ENCODE assay signal across 22 cellular contexts in genomic region chr1:221688488-221688843, GRCh38. TPM values are rescaled to one million over a fixed set of nuclear protein-coding genes. Genes with fewer than 3 reads are reported as not detected.
A peak's percentile ranks its signal among the peaks of the same experiment; 100 is the strongest.
DNase-seq lines count a peak whose midpoint lies in the region; ATAC-seq, FAIRE-seq and TF ChIP-seq lines count a peak whose summit lies in the region.
"Had no signal": no experiment of that assay in that cellular context is flagged by ENCODE, and none has a peak within 500 bp of the region (broad histone marks: within the 10 kb centered on the region; RNA-seq: fewer than 3 reads in every experiment).

No MANE protein-coding gene starts in this region.

- no peaks in the 10 kb centered on the region for H3K27me3 ChIP-seq in HepG2 (ENCODE audit: control insufficient read depth in 1 of 2, insufficient read depth in 2 of 2, low read length in 2 of 2)
- no peaks in the 10 kb centered on the region for H3K27me3 ChIP-seq in right lobe of liver
- no peaks in the 10 kb centered on the region for H3K27me3 ChIP-seq in Panc1 (ENCODE audit: control insufficient read depth, insufficient read depth, low read length)
- no peaks in the 10 kb centered on the region for H3K27me3 ChIP-seq in naive thymus-derived CD4-positive, alpha-beta T cell (ENCODE audit: control insufficient read depth in 2 of 2, insufficient read depth in 2 of 2, low read length in 2 of 2)
- no peaks in the 10 kb centered on the region; the same call in 1 of the 2 replicates for H3K27me3 ChIP-seq in SJCRH30

- POLR2A ChIA-PET in HepG2 (lab: Yijun Ruan, JAX) (no interaction called here), Panc1 (lab: Charles Lee) (no interaction called here)
- POLR2A ChIA-PET in naive thymus-derived CD4-positive, alpha-beta T cell (lab: Charles Lee), result no interaction called here

- WGBS in HepG2 (ENCODE audit: low lambda C conversion rate), result 20% methylated on average over 1 of the region's 1 CpG
- 86% methylated on average over 1 of the region's 1 CpG for WGBS in right lobe of liver (ENCODE audit: insufficient coverage, low coverage, low lambda C conversion rate, missing lambda C conversion rate)

- H2AFZ ChIP-seq in HepG2 (ENCODE audit: low read length), result no peak overlapping the region

- intact Hi-C loops in HepG2 (cut with micrococcal nuclease; ENCODE audit: unreplicated experiment) (no loop called here), right lobe of liver (cut with DNase I) (no loop called here), Panc1 (cut with micrococcal nuclease; ENCODE audit: unreplicated experiment) (no loop called here)
- intact Hi-C loops in naive thymus-derived CD4-positive, alpha-beta T cell (cut with micrococcal nuclease), result loop anchor here in 1 of 2 donors (2.0 kb wide), 1 partner anchor 24 kb away; no protein-coding TSS in a partner anchor

- TF ChIP-seq CTCF in HepG2 (CRISPR knock-in tag; IDR thresholded peaks at IDR 0.05) (no peak), right lobe of liver (IDR thresholded peaks at IDR 0.05) (no peak), Panc1 (IDR thresholded peaks at IDR 0.05) (0 out of 2 replicates have a peak, but pooled peaks have one; percentile 4), endothelial cell (IDR thresholded peaks at IDR 0.05; ENCODE audit: unreplicated experiment) (no peak)

- H3K79me2 ChIP-seq in HepG2 (ENCODE audit: insufficient read depth, low read length), result no peaks in the 10 kb centered on the region

- TF ChIP-seq EP300 in HepG2 (IDR thresholded peaks at IDR 0.05; ENCODE audit: low read depth in 2 of 2, low read length in 2 of 2) (no peak), HepG2 (CRISPR knock-in tag; IDR thresholded peaks at IDR 0.05; ENCODE audit: borderline replicate concordance) (no peak)

- no peak for TF ChIP-seq POLR2A in HepG2 (IDR thresholded peaks at IDR 0.05; ENCODE audit: insufficient read depth in 1 of 2, low read depth in 2 of 2, low read length in 2 of 2)
- TF ChIP-seq POLR2A in right lobe of liver (IDR thresholded peaks at IDR 0.05), result no peak

- no peaks in the 10 kb centered on the region for H4K20me1 ChIP-seq in HepG2 (ENCODE audit: insufficient read depth, low read length)

- no TSS peak for BruUV-seq in HepG2 (replicated peaks; lab: Mats Ljungman, UMichigan)
- no TSS peak for BruUV-seq in Panc1 (replicated peaks; lab: Mats Ljungman, UMichigan)

- peaks cover 0 to 8% (median 2%) of the 10 kb centered on the region in 11 donors for H3K9me3 Mint-ChIP-seq in naive thymus-derived CD4-positive, alpha-beta T cell
- no peaks in the 10 kb centered on the region for H3K9me3 Mint-ChIP-seq in endothelial cell (ENCODE audit: unreplicated experiment)

- H3K4me2 ChIP-seq in HepG2 (ENCODE audit: low read depth, low read length), result no peak overlapping the region

- CTCF ChIA-PET in HepG2 (lab: Yijun Ruan, JAX; ENCODE audit: low intra/inter-chr PET ratio, low total read pairs) (no interaction called here), Panc1 (lab: Charles Lee) (no interaction called here)
- CTCF ChIA-PET in naive thymus-derived CD4-positive, alpha-beta T cell (lab: Charles Lee), result interaction anchor here (1.3 kb wide), 1 partner anchor 53 kb away, joined by 3 read pairs; no protein-coding TSS in a partner anchor

- no peak for DNase-seq in HepG2 (ENCODE audit: low spot score)
- DNase-seq in right lobe of liver, result no peak
- no peak for DNase-seq in Panc1 (ENCODE audit: low read depth, low spot score)
- no peak for DNase-seq in naive thymus-derived CD4-positive, alpha-beta T cell
- no peak for DNase-seq in endothelial cell (ENCODE audit: low spot score)
- DNase-seq in SJCRH30, result no peak
- no peak for DNase-seq in GM03348 (ENCODE audit: low spot score)
- DNase-seq in anterior cingulate cortex (lab: John Stamatoyannopoulos, UW), result no peak
- DNase-seq: activated CD8-positive, alpha-beta memory T cell treated with anti-CD3 and anti-CD28 coated beads, Interleukin-2, amount 50 U/mL, for 4 hours; activated effector memory CD4-positive, alpha-beta T cell treated with Interleukin-2 at 50 U/mL for 16 hours; cortex of kidney; DMS153; GF-D8; NCI-H1105; NCI-H2029; NCI-H226; NCI-H774; nucleus accumbens; substantia nigra had no signal

- no peak for TF ChIP-seq RAD21 in HepG2 (CRISPR knock-in tag; IDR thresholded peaks at IDR 0.05)

- ATAC-seq in HepG2, result no peak
- no peak for ATAC-seq in right lobe of liver
- no peak for ATAC-seq in Panc1
- peak; percentile 18 for ATAC-seq in naive thymus-derived CD4-positive, alpha-beta T cell
- ATAC-seq: Right ventricle myocardium inferior had no signal

- H3K9me3 ChIP-seq in HepG2 (ENCODE audit: low read length), result 0 out of 2 replicates have a peak, but pooled peaks cover 2% of the 10 kb centered on the region
- no peaks in the 10 kb centered on the region for H3K9me3 ChIP-seq in right lobe of liver
- H3K9me3 ChIP-seq in Panc1 (ENCODE audit: control insufficient read depth, insufficient read depth, low read depth, low read length), result no peaks in the 10 kb centered on the region
- H3K9me3 ChIP-seq in naive thymus-derived CD4-positive, alpha-beta T cell (ENCODE audit: control insufficient read depth in 2 of 3, low read length in 3 of 3), result no peaks in the 10 kb centered on the region
- H3K9me3 ChIP-seq in SJCRH30 (replicated peaks), result no peaks in the 10 kb centered on the region; the same call in 1 of the 2 replicates

- no peak for FAIRE-seq in HepG2 (lab: Jason Lieb, UNC)
- FAIRE-seq: H1, HTR-8/SVneo had no signal

- H3K4me1 ChIP-seq in HepG2 (ENCODE audit: insufficient read depth, low read length) (no peaks in the 10 kb centered on the region), right lobe of liver (no peaks in the 10 kb centered on the region), Panc1 (ENCODE audit: control insufficient read depth, insufficient read depth, low read length) (no peaks in the 10 kb centered on the region), SJCRH30 (peaks cover 7% of the 10 kb centered on the region; the same call in 1 of the 2 replicates)
- H3K4me1 ChIP-seq in naive thymus-derived CD4-positive, alpha-beta T cell (ENCODE audit: control insufficient read depth in 2 of 2, insufficient read depth in 2 of 2, low read length in 2 of 2), result no peaks in the 10 kb centered on the region

- H3K36me3 Mint-ChIP-seq in naive thymus-derived CD4-positive, alpha-beta T cell, result peaks cover 0 to 5% (median 0%) of the 10 kb centered on the region in 5 donors
- no peaks in the 10 kb centered on the region for H3K36me3 Mint-ChIP-seq in endothelial cell (ENCODE audit: low read depth, unreplicated experiment)

- no peak overlapping the region for H3K9ac ChIP-seq in HepG2 (ENCODE audit: insufficient read depth, low read depth, low read length)

- in situ Hi-C loops in HepG2 (cut with HindIII; ENCODE audit: extremely low pct_ligation_motif_present, low pct_unique_long_range_greater_than_20kb), result no loop called here
- in situ Hi-C loops in Panc1 (cut with HindIII; ENCODE audit: low pct_unique_long_range_greater_than_20kb, low sequenced_read_pairs), result no loop called here

- H3K27ac ChIP-seq in HepG2 (ENCODE audit: extremely low read length, insufficient read depth, low read length) (no peak overlapping the region), right lobe of liver (no peak overlapping the region), Panc1 (ENCODE audit: low read length) (no peak overlapping the region), SJCRH30 (no peak overlapping the region)
- no peak overlapping the region for H3K27ac ChIP-seq in naive thymus-derived CD4-positive, alpha-beta T cell (ENCODE audit: low read depth, low read length)

- H3K4me3 ChIP-seq in HepG2 (replicated peaks in 1 of 3; ENCODE audit: insufficient read depth in 1 of 3, low read depth in 2 of 3, low read length in 3 of 3), result no peak overlapping the region
- H3K4me3 ChIP-seq in right lobe of liver, result no peak overlapping the region
- no peak overlapping the region for H3K4me3 ChIP-seq in Panc1 (ENCODE audit: low read depth in 2 of 2, low read length in 2 of 2)
- H3K4me3 ChIP-seq in naive thymus-derived CD4-positive, alpha-beta T cell (ENCODE audit: low read length), result no peak overlapping the region
- no peak overlapping the region for H3K4me3 ChIP-seq in SJCRH30

- peak overlapping the region in 3 of 9 donors; percentile 37 to 77 (median 51) for H3K27ac Mint-ChIP-seq in naive thymus-derived CD4-positive, alpha-beta T cell
- H3K27ac Mint-ChIP-seq in endothelial cell (ENCODE audit: unreplicated experiment), result no peak overlapping the region

- H3K4me3 Mint-ChIP-seq in naive thymus-derived CD4-positive, alpha-beta T cell, result no peak overlapping the region
- H3K4me3 Mint-ChIP-seq in endothelial cell (ENCODE audit: unreplicated experiment), result no peak overlapping the region

- H3K36me3 ChIP-seq in HepG2 (replicated peaks in 1 of 2; ENCODE audit: control insufficient read depth in 1 of 2, insufficient read depth in 2 of 2, low read length in 2 of 2), result no peaks in the 10 kb centered on the region
- no peaks in the 10 kb centered on the region for H3K36me3 ChIP-seq in right lobe of liver
- no peaks in the 10 kb centered on the region for H3K36me3 ChIP-seq in Panc1 (ENCODE audit: control insufficient read depth, insufficient read depth, low read length)
- H3K36me3 ChIP-seq in naive thymus-derived CD4-positive, alpha-beta T cell (ENCODE audit: control insufficient read depth in 2 of 3, insufficient read depth in 3 of 3, low read length in 3 of 3), result no peaks in the 10 kb centered on the region
- H3K36me3 ChIP-seq in SJCRH30, result no peaks in the 10 kb centered on the region

- H3K27me3 Mint-ChIP-seq in naive thymus-derived CD4-positive, alpha-beta T cell, result no peaks in the 10 kb centered on the region
- no peaks in the 10 kb centered on the region for H3K27me3 Mint-ChIP-seq in endothelial cell (ENCODE audit: unreplicated experiment)

- peaks cover 0 to 25% (median 0%) of the 10 kb centered on the region in 7 donors for H3K4me1 Mint-ChIP-seq in naive thymus-derived CD4-positive, alpha-beta T cell
- no peaks in the 10 kb centered on the region for H3K4me1 Mint-ChIP-seq in endothelial cell (ENCODE audit: unreplicated experiment)

RNA-seq across cellular contexts. Expression of gene DUSP10, which starts 53.4 kb away (rescaled TPM):
- total RNA-seq in HepG2 (2016; rRNA removed; fragmentation: Illumina TruSeq; extraction: Trizol) (2.1 and 2.5 TPM in 2 replicates), right lobe of liver (10 to 100 TPM in 5 of 6 experiments, 1 to 10 TPM in 1; 7.7 to 22.3 (median 16.3) TPM), Panc1 (2021; ENCODE audit: unreplicated experiment) (1.4 TPM), endothelial cell (ENCODE audit: unreplicated experiment) (5.0 TPM)
- total RNA-seq in HepG2 (2016; cell fraction: cytosol; rRNA removed; fragmentation: Illumina TruSeq; extraction: Trizol; ENCODE audit: low read depth), result 1.0 and 1.1 TPM in 2 replicates
- total RNA-seq in HepG2 (2016; cell fraction: insoluble cytoplasmic fraction; rRNA removed; fragmentation: Illumina TruSeq; extraction: Trizol), result 2.7 and 2.8 TPM in 2 replicates
- total RNA-seq in HepG2 (2016; cell fraction: membrane; rRNA removed; fragmentation: Illumina TruSeq; extraction: Trizol), result 1.8 and 2.0 TPM in 2 replicates
- 3.2 and 3.5 TPM in 2 replicates for total RNA-seq in HepG2 (2016; cell fraction: nucleus; rRNA removed; fragmentation: Illumina TruSeq; extraction: Trizol)
- 4.2 and 4.4 TPM in 2 replicates for polyA plus RNA-seq in HepG2 (2011; rRNA removed)
- 5.3 and 5.7 TPM in 2 replicates for polyA plus RNA-seq in HepG2 (2011; cell fraction: cytosol; rRNA removed)
- 6.2 and 6.9 TPM in 2 replicates for polyA plus RNA-seq in HepG2 (2011; cell fraction: nucleus; rRNA removed)
- polyA plus RNA-seq in HepG2 (2012), result 2.6 and 5.2 TPM in 2 replicates
- polyA plus RNA-seq in HepG2 (2016; cell fraction: cytosol; fragmentation: Illumina TruSeq; extraction: Trizol; ENCODE audit: low read depth), result 0.26 and 0.36 TPM in 2 replicates
- polyA plus RNA-seq in HepG2 (2016; cell fraction: insoluble cytoplasmic fraction; fragmentation: Illumina TruSeq; extraction: Trizol; ENCODE audit: low read depth), result 2.8 and 3.3 TPM in 2 replicates
- polyA plus RNA-seq in HepG2 (2016; cell fraction: membrane; fragmentation: Illumina TruSeq; extraction: Trizol; ENCODE audit: low read depth), result 1.2 and 1.3 TPM in 2 replicates
- 2.0 and 2.4 TPM in 2 replicates for polyA plus RNA-seq in HepG2 (2016; cell fraction: nucleus; fragmentation: Illumina TruSeq; extraction: Trizol; ENCODE audit: insufficient read depth, low read depth)
- 11.2 and 16.0 TPM in 2 replicates for polyA minus RNA-seq in HepG2 (2011; rRNA and poly(A)+ RNA removed; ENCODE audit: low replicate concordance)
- 2.7 and 3.9 TPM in 2 replicates for polyA minus RNA-seq in HepG2 (2011; cell fraction: cytosol; rRNA and poly(A)+ RNA removed)
- 13.1 and 15.4 TPM in 2 replicates for polyA minus RNA-seq in HepG2 (2011; cell fraction: nucleus; rRNA and poly(A)+ RNA removed)
- polyA plus RNA-seq in Panc1 (2012; ENCODE audit: insufficient read length), result 0.68 TPM
- total RNA-seq in naive thymus-derived CD4-positive, alpha-beta T cell, result 10 to 100 TPM in 3 of 5 experiments, 1 to 10 TPM in 2; 2.5 to 60.6 (median 19.0) TPM
- polyA plus RNA-seq in naive thymus-derived CD4-positive, alpha-beta T cell, result 1 to 10 TPM; 3.5 to 3.7 TPM
- total RNA-seq in SJCRH30 (2014; rRNA removed; shearing (Covaris generic)), result 11.4 and 12.1 TPM in 2 replicates
